8 cellular contexts compared by ENCODE assay signal in genomic region chr11:10366568-10367331, GRCh38.
DNase-seq lines count a peak whose midpoint lies in the region; ATAC-seq and TF ChIP-seq lines count a peak whose summit lies in the region.

No MANE protein-coding gene starts in this region.

- POLR2A ChIA-PET in HEK293 (lab: Yijun Ruan, JAX) = interaction anchor here (0.7 to 1.2 kb wide), 8 partner anchors 57 to 506 kb away, joined by 3 to 24 read pairs (median 3); partner anchors contain the start of gene ADM

- H3K27ac ChIP-seq in HEK293 (ENCODE audit: extremely low read depth, low read depth, low read length) (no peak overlapping the region), adrenal gland (peak overlapping the region in 1 of 5 donors; percentile 45), left ventricle myocardium inferior (replicated peaks) (peak overlapping the region; percentile 32), gastrocnemius medialis (peak overlapping the region; percentile 64 to 83 (median 69))

- DNase-seq in NAMALWA (ENCODE audit: low spot score) (peak; percentile 90), SW 1271 (lab: John Stamatoyannopoulos, UW) (peak; percentile 50 to 78), adrenal gland (peak; percentile 81 to 95 (median 87)), left ventricle myocardium inferior (peak; percentile 79), gastrocnemius medialis (peak; percentile 72 to 84)

- in situ Hi-C loops in gastrocnemius medialis (cut with MboI; ENCODE audit: low sequenced_read_pairs in 4 of 4) = loop anchor here in 1 of 4 donors (10.0 kb wide), 1 partner anchor 52 kb away; no protein-coding TSS in a partner anchor

- peaks cover 3% of the 10 kb centered on the region; the same call in 1 of the 2 replicates for H3K4me1 ChIP-seq in ES-I3 (ENCODE audit: insufficient read depth, low read length)
- no peaks in the 10 kb centered on the region for H3K4me1 ChIP-seq in HEK293 (ENCODE audit: control insufficient read depth, insufficient read depth, low read length)
- H3K4me1 ChIP-seq in adrenal gland (replicated peaks in 1 of 2) = peaks cover 0 to 7% of the 10 kb centered on the region in 2 donors
- H3K4me1 ChIP-seq in left ventricle myocardium inferior = peaks cover 13% of the 10 kb centered on the region
- H3K4me1 ChIP-seq in gastrocnemius medialis = peaks cover 11 to 21% of the 10 kb centered on the region in 2 donors

- intact Hi-C loops in adrenal gland (cut with DNase I) (no loop called here), left ventricle myocardium inferior (cut with micrococcal nuclease) (no loop called here), gastrocnemius medialis (cut with DNase I; ENCODE audit: low total_unique reads) (loop anchor here (2.0 to 5.0 kb wide), 3 partner anchors 42 to 158 kb away; partner anchors contain the start of gene ADM)

- CTCF ChIA-PET in HEK293 (lab: Yijun Ruan, JAX) = interaction anchor here (0.6 to 4.5 kb wide), 46 partner anchors 8 to 881 kb away, joined by 3 to 62 read pairs (median 4); partner anchors contain the start of genes ADM and RNF141

- TF ChIP-seq CTCF in HEK293 (tag by site-specific recombination; IDR thresholded peaks at IDR 0.05) (peak; percentile 64), adrenal gland (IDR thresholded peaks at IDR 0.05) (peak; percentile 85 to 94 (median 89)), left ventricle myocardium inferior (IDR thresholded peaks at IDR 0.05; ENCODE audit: borderline replicate concordance) (peak; percentile 90), gastrocnemius medialis (IDR thresholded peaks at IDR 0.05 in 4 of 5, conservative IDR thresholded peaks at IDR 0.05 in 1 of 5) (peak; percentile 60 to 91 (median 83))

- H3K36me3 ChIP-seq in ES-I3 (ENCODE audit: insufficient read depth, low read length) = no peaks in the 10 kb centered on the region
- no peaks in the 10 kb centered on the region for H3K36me3 ChIP-seq in HEK293 (ENCODE audit: control insufficient read depth in 2 of 2, insufficient read depth in 1 of 2, low read length in 2 of 2)
- H3K36me3 ChIP-seq in adrenal gland (replicated peaks in 1 of 2) = no peaks in the 10 kb centered on the region
- no peaks in the 10 kb centered on the region for H3K36me3 ChIP-seq in left ventricle myocardium inferior
- no peaks in the 10 kb centered on the region for H3K36me3 ChIP-seq in gastrocnemius medialis

- H3K27me3 ChIP-seq in adrenal gland = no peaks in the 10 kb centered on the region
- H3K27me3 ChIP-seq in left ventricle myocardium inferior (ENCODE audit: low read depth) = no peaks in the 10 kb centered on the region
- no peaks in the 10 kb centered on the region for H3K27me3 ChIP-seq in gastrocnemius medialis

- H3K9me3 ChIP-seq in ES-I3 (ENCODE audit: control insufficient read depth, insufficient read depth, low read length) = no peaks in the 10 kb centered on the region; the same call in 1 of the 2 replicates
- H3K9me3 ChIP-seq in HEK293 (ENCODE audit: control insufficient read depth, insufficient read depth, low read depth, low read length) = no peaks in the 10 kb centered on the region
- H3K9me3 ChIP-seq in adrenal gland (replicated peaks in 1 of 3) = no peaks in the 10 kb centered on the region
- no peaks in the 10 kb centered on the region for H3K9me3 ChIP-seq in left ventricle myocardium inferior (replicated peaks)
- H3K9me3 ChIP-seq in gastrocnemius medialis = no peaks in the 10 kb centered on the region

- no peak overlapping the region for H3K4me3 ChIP-seq in HEK293 (ENCODE audit: low read depth, low read length)
- H3K4me3 ChIP-seq in adrenal gland = no peak overlapping the region
- no peak overlapping the region for H3K4me3 ChIP-seq in left ventricle myocardium inferior
- peak overlapping the region in 1 of 4 donors; percentile 11 for H3K4me3 ChIP-seq in gastrocnemius medialis

- TF ChIP-seq POLR2A in adrenal gland (IDR thresholded peaks at IDR 0.05) = no peak
- no peak for TF ChIP-seq POLR2A in gastrocnemius medialis (IDR thresholded peaks at IDR 0.05)

- WGBS in adrenal gland, 4 donors = 28 to 36% (median 35%) methylated on average over 7 to 8 of the region's 8 CpGs

- ATAC-seq in gastrocnemius medialis (peak; percentile 93 to 94), GM18519 (IDR thresholded peaks at IDR 0.05; ENCODE audit: low FRiP score, unreplicated experiment) (no peak)

- peak overlapping the region; percentile 9; the same call in 1 of the 2 replicates for H3K9ac ChIP-seq in ES-I3 (ENCODE audit: low read depth, low read length)

TF ChIP-seq in HEK293, 187 proteins besides CTCF, POLR2A, EP300 and RAD21:
- TF ChIP-seq MZF1 (tag by site-specific recombination; IDR thresholded peaks at IDR 0.05; ENCODE audit: borderline replicate concordance) (peak; percentile 56; the same call in 1 of the 2 replicates), GLIS1 (tag by site-specific recombination; IDR thresholded peaks at IDR 0.05) (0 out of 2 replicates have a peak, but pooled peaks have one; percentile 14), ZNF692 (tag by site-specific recombination; IDR thresholded peaks at IDR 0.05) (no peak), PATZ1 (tag by site-specific recombination; IDR thresholded peaks at IDR 0.05) (peak; percentile 67), TRIM28 (IDR thresholded peaks at IDR 0.05; ENCODE audit: borderline replicate concordance, low read length) (peak; percentile 27; the same call in 1 of the 2 replicates), SCRT2 (tag by site-specific recombination; IDR thresholded peaks at IDR 0.05) (peak; percentile 83), ZBTB17 (tag by site-specific recombination; IDR thresholded peaks at IDR 0.05) (peak; percentile 49), IKZF3 (tag by site-specific recombination; IDR thresholded peaks at IDR 0.05) (0 out of 2 replicates have a peak, but pooled peaks have one; percentile 27), ZXDB (tag by site-specific recombination; IDR thresholded peaks at IDR 0.05) (peak; percentile 23; the same call in 1 of the 2 replicates), ZNF398 (tag by site-specific recombination; IDR thresholded peaks at IDR 0.05) (peak; percentile 81), KLF10 (tag by site-specific recombination; IDR thresholded peaks at IDR 0.05) (no peak), ZNF654 (tag by site-specific recombination; IDR thresholded peaks at IDR 0.05; ENCODE audit: low read depth) (peak; percentile 58), ZNF311 (tag by site-specific recombination; IDR thresholded peaks at IDR 0.05; ENCODE audit: borderline replicate concordance) (no peak), ZSCAN30 (tag by site-specific recombination; IDR thresholded peaks at IDR 0.05) (0 out of 2 replicates have a peak, but pooled peaks have one; percentile 16), ZIC2 (tag by site-specific recombination; IDR thresholded peaks at IDR 0.05) (0 out of 2 replicates have a peak, but pooled peaks have one; percentile 19), ZNF621 (tag by site-specific recombination; IDR thresholded peaks at IDR 0.05) (no peak), SCRT1 (tag by site-specific recombination; IDR thresholded peaks at IDR 0.05; ENCODE audit: borderline replicate concordance) (peak; percentile 37; the same call in 1 of the 2 replicates)
